ENCODE assay signal across 16 cellular contexts in the genomic region with DNA sequence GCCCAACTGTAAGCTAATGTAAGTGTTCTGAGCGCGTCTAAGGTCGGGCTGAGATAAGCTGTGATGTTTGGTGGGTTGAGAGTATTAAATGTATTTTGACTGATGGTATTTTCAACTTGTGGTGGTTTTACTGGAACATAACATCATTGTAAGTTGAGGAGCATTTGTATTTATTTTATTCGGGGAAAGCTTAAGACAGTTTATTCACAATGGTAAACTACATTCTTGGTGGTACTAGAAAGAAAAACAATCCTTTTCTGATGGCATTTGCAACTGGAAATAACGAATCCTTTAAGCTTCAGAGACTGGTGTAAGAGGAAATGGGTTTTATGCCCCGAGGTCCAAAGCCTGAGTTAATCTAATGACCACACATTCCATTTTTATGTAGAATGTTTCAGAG.
DNase-seq lines count a peak whose midpoint lies in the region; ATAC-seq and TF ChIP-seq lines count a peak whose summit lies in the region.
"Had no signal": no experiment of that assay in that cellular context is flagged by ENCODE, and none has a peak within 500 bp of the region (broad histone marks: within the 10 kb centered on the region; RNA-seq: fewer than 3 reads in every experiment).

No MANE protein-coding gene starts in this region.

- H3K4me1 ChIP-seq in adipocyte (ENCODE audit: control insufficient read depth, insufficient read depth, low read length) (no peaks in the 10 kb centered on the region), smooth muscle cell (ENCODE audit: low read depth) (peaks cover 8% of the 10 kb centered on the region)
- H3K4me1 ChIP-seq: A549; BLaER1 treated with 17β-estradiol and CSF1 and Interleukin-3, amounts not matched to agents 10 nM and 100 nM; HAP-1 had no signal

- TF ChIP-seq CTCF in smooth muscle cell (IDR thresholded peaks at IDR 0.05; ENCODE audit: borderline replicate concordance, insufficient read depth, poor library complexity, severe bottlenecking) (no peak), GM20000 (IDR thresholded peaks at IDR 0.05; ENCODE audit: extremely low read depth, missing control alignments) (no peak)

- ATAC-seq in HG03571 (IDR thresholded peaks at IDR 0.05; ENCODE audit: unreplicated experiment): no peak
- ATAC-seq: A549 had no signal

- no peaks in the 10 kb centered on the region for H3F3A ChIP-seq in smooth muscle cell (ENCODE audit: low read depth)

- no peak overlapping the region for H2AFZ ChIP-seq in smooth muscle cell (ENCODE audit: low read depth)

- H3K9ac ChIP-seq in adipocyte (ENCODE audit: low read length): no peak overlapping the region
- no peak overlapping the region for H3K9ac ChIP-seq in smooth muscle cell (ENCODE audit: low read depth)
- H3K9ac ChIP-seq: BLaER1 treated with 17β-estradiol and CSF1 and Interleukin-3, amounts not matched to agents 10 nM and 100 nM had no signal

- H3K9me3 ChIP-seq in adipocyte (ENCODE audit: control insufficient read depth, low read length): peaks cover 2% of the 10 kb centered on the region
- H3K9me3 ChIP-seq in smooth muscle cell (replicated peaks; ENCODE audit: low read depth): no peaks in the 10 kb centered on the region
- H3K9me3 ChIP-seq: A549, HAP-1 had no signal

- no peaks in the 10 kb centered on the region for H4K20me1 ChIP-seq in smooth muscle cell (ENCODE audit: low read depth)
- H4K20me1 ChIP-seq: BLaER1 treated with 17β-estradiol and CSF1 and Interleukin-3, amounts not matched to agents 10 nM and 100 nM had no signal

- H3K27ac ChIP-seq in smooth muscle cell (ENCODE audit: low read depth): peak overlapping the region; percentile 37
- H3K27ac ChIP-seq: A549; BLaER1 treated with 17β-estradiol and CSF1 and Interleukin-3, amounts not matched to agents 10 nM and 100 nM had no signal

- 24% methylated on average over 6 of the region's 6 CpGs for WGBS in smooth muscle cell (ENCODE audit: low lambda C conversion rate)

- H3K36me3 ChIP-seq in adipocyte (ENCODE audit: control insufficient read depth, insufficient read depth, low read length, severe bottlenecking) (no peaks in the 10 kb centered on the region), smooth muscle cell (ENCODE audit: low read depth) (no peaks in the 10 kb centered on the region)
- H3K36me3 ChIP-seq: BLaER1 treated with 17β-estradiol and CSF1 and Interleukin-3, amounts not matched to agents 10 nM and 100 nM; HAP-1 had no signal

- H3K4me3 ChIP-seq in adipocyte (ENCODE audit: low read length): no peak overlapping the region
- no peak overlapping the region for H3K4me3 ChIP-seq in smooth muscle cell
- H3K4me3 ChIP-seq: A549; BLaER1 treated with 17β-estradiol and CSF1 and Interleukin-3, amounts not matched to agents 10 nM and 100 nM; HAP-1 had no signal

- peak overlapping the region; percentile 15 for H3K4me2 ChIP-seq in smooth muscle cell
- H3K4me2 ChIP-seq: A549; BLaER1 treated with 17β-estradiol and CSF1 and Interleukin-3, amounts not matched to agents 10 nM and 100 nM had no signal

- DNase-seq in H4 (ENCODE audit: low spot score) (peak; percentile 93), adipocyte (ENCODE audit: low read depth) (peak; percentile 57), fibroblast of peridontal ligament (ENCODE audit: extremely low read depth) (peak; percentile 31), smooth muscle cell (lab: John Stamatoyannopoulos, UW; ENCODE audit: unreplicated experiment) (no peak), GM20000 (ENCODE audit: low spot score) (no peak), AG08395 (ENCODE audit: low spot score) (no peak), AML-193 (lab: John Stamatoyannopoulos, UW) (no peak)
- DNase-seq: CD4-positive, CD25-positive, alpha-beta regulatory T cell; DMS 273 treated with DMSO at 0.1 percent for 48 hours; GF-D8; GOT3; KG1 had no signal

- H3K79me2 ChIP-seq in smooth muscle cell (ENCODE audit: low read depth): no peaks in the 10 kb centered on the region

- H3K27me3 ChIP-seq in adipocyte (replicated peaks; ENCODE audit: control insufficient read depth, insufficient read depth, low read length) (no peaks in the 10 kb centered on the region), smooth muscle cell (ENCODE audit: low read depth) (no peaks in the 10 kb centered on the region)
- H3K27me3 ChIP-seq: BLaER1 treated with 17β-estradiol and CSF1 and Interleukin-3, amounts not matched to agents 10 nM and 100 nM had no signal

Comparison
In these comparisons a context has a peak if more than half of its experiments do, and no peak if none do; other contexts are left out.
1. DNase-seq: peak in H4 (single experiment), adipocyte (single experiment) and fibroblast of peridontal ligament (single experiment); none in smooth muscle cell (single experiment), GM20000 (single experiment), AG08395 (single experiment) and AML-193 (0 of 2).